In genomic region chr7:1154172-1154739, GRCh38 we compare ENCODE assay signal across 30 cellular contexts.
"Had no signal": no experiment of that assay in that cellular context is flagged by ENCODE, and none has a peak within 500 bp of the region (broad histone marks: within the 10 kb centered on the region; RNA-seq: fewer than 3 reads in every experiment).

No MANE protein-coding gene starts in this region.

- H3K4me3 Mint-ChIP-seq: activated CD4-positive, alpha-beta T cell treated with anti-CD3 and anti-CD28 coated beads for 36 hours; activated CD4-positive, alpha-beta T cell treated with anti-CD3 and anti-CD28 coated beads, Interleukin-2, amount 10 ng/mL, durations not matched to agents 7 days and 5 days; activated CD8-positive, alpha-beta T cell treated with anti-CD3 and anti-CD28 coated beads, Interleukin-2, amount 10 ng/mL, durations not matched to agents 7 days and 5 days; activated naive CD4-positive, alpha-beta T cell treated with anti-CD3 and anti-CD28 coated beads, Interleukin-2, amount 10 ng/mL, durations not matched to agents 7 days and 5 days; activated naive CD8-positive, alpha-beta T cell; activated naive CD8-positive, alpha-beta T cell treated with anti-CD3 and anti-CD28 coated beads, Interleukin-2, amount 50 U/mL, for 24 hours; activated T-cell treated with anti-CD3 and anti-CD28 coated beads, Interleukin-2, amount 50 U/mL, for 4 hours; T-helper 2 cell treated with Interferon-gamma antibody and Interleukin-4, amounts not matched to agents 5 μg/mL and 100 μg/mL, for 36 hours; WTC11 had no signal

- H3K36me3 Mint-ChIP-seq: activated naive CD8-positive, alpha-beta T cell had no signal

- H3K4me3 ChIP-seq: MG63, Peyer's patch had no signal

- H3K9me3 Mint-ChIP-seq: activated CD4-positive, alpha-beta T cell treated with anti-CD3 and anti-CD28 coated beads, Interleukin-2, amount 10 ng/mL, durations not matched to agents 7 days and 5 days; activated naive CD4-positive, alpha-beta T cell treated with anti-CD3 and anti-CD28 coated beads, Interleukin-2, amount 10 ng/mL, durations not matched to agents 7 days and 5 days; activated naive CD8-positive, alpha-beta T cell treated with anti-CD3 and anti-CD28 coated beads, Interleukin-2, amount 50 U/mL, for 24 hours; activated T-cell treated with anti-CD3 and anti-CD28 coated beads, Interleukin-2, amount 50 U/mL, for 4 hours; brain; T-helper 2 cell treated with Interferon-gamma antibody and Interleukin-4, amounts not matched to agents 5 μg/mL and 100 μg/mL, for 36 hours; WTC11 had no signal

- H3K9me3 ChIP-seq: MG63, Peyer's patch had no signal

- ATAC-seq: activated CD4-positive, alpha-beta T cell treated with anti-CD3 and anti-CD28 coated beads for 36 hours; activated CD4-positive, CD25-positive, alpha-beta regulatory T cell treated with anti-CD3 and anti-CD28 coated beads, Interleukin-2, amount 50 U/mL, for 24 hours; activated CD8-positive, alpha-beta T cell treated with anti-CD3 and anti-CD28 coated beads, Interleukin-2, amount 10 ng/mL, durations not matched to agents 7 days and 5 days; activated naive CD8-positive, alpha-beta T cell treated with anti-CD3 and anti-CD28 coated beads, Interleukin-2, amount 50 U/mL, for 24 hours; activated T-cell treated with anti-CD3 and anti-CD28 coated beads, Interleukin-2, amount 50 U/mL, for 4 hours; PC-3; WTC11 had no signal

- H3K27ac Mint-ChIP-seq: activated CD4-positive, alpha-beta T cell treated with anti-CD3 and anti-CD28 coated beads for 36 hours; activated CD4-positive, alpha-beta T cell treated with anti-CD3 and anti-CD28 coated beads, Interleukin-2, amount 10 ng/mL, durations not matched to agents 7 days and 5 days; activated CD8-positive, alpha-beta T cell treated with anti-CD3 and anti-CD28 coated beads, Interleukin-2, amount 10 ng/mL, durations not matched to agents 7 days and 5 days; activated naive CD4-positive, alpha-beta T cell treated with anti-CD3 and anti-CD28 coated beads, Interleukin-2, amount 10 ng/mL, durations not matched to agents 7 days and 5 days; activated naive CD8-positive, alpha-beta T cell; activated naive CD8-positive, alpha-beta T cell treated with anti-CD3 and anti-CD28 coated beads, Interleukin-2, amount 50 U/mL, for 24 hours; brain; T-helper 2 cell treated with Interferon-gamma antibody and Interleukin-4, amounts not matched to agents 5 μg/mL and 100 μg/mL, for 36 hours; WTC11 had no signal

- H3K27me3 Mint-ChIP-seq: activated CD4-positive, alpha-beta T cell treated with anti-CD3 and anti-CD28 coated beads for 36 hours; activated CD4-positive, alpha-beta T cell treated with anti-CD3 and anti-CD28 coated beads, Interleukin-2, amount 10 ng/mL, durations not matched to agents 7 days and 5 days; activated naive CD4-positive, alpha-beta T cell treated with anti-CD3 and anti-CD28 coated beads, Interleukin-2, amount 10 ng/mL, durations not matched to agents 7 days and 5 days; activated naive CD8-positive, alpha-beta T cell; activated naive CD8-positive, alpha-beta T cell treated with anti-CD3 and anti-CD28 coated beads, Interleukin-2, amount 50 U/mL, for 24 hours; brain had no signal

- FAIRE-seq: TTC549 had no signal

- H3K27ac ChIP-seq: Peyer's patch had no signal

- H3K27me3 ChIP-seq: MG63, Peyer's patch had no signal

- DNase-seq: activated CD4-positive, alpha-beta T cell treated with anti-CD3 and anti-CD28 coated beads for 36 hours; activated CD4-positive, alpha-beta T cell treated with anti-CD3 and anti-CD28 coated beads, Interleukin-2, amount 10 ng/mL, durations not matched to agents 7 days and 5 days; activated CD4-positive, alpha-beta T cell treated with anti-CD3 and anti-CD28 coated beads, Interleukin-2, amount 50 U/mL, for 48 hours; activated CD8-positive, alpha-beta T cell treated with anti-CD3 and anti-CD28 coated beads, Interleukin-2, amount 10 ng/mL, durations not matched to agents 7 days and 5 days; activated effector memory CD4-positive, alpha-beta T cell treated with Interleukin-2 at 50 U/mL for 16 hours; activated naive CD4-positive, alpha-beta T cell treated with anti-CD3 and anti-CD28 coated beads, Interleukin-2, amount 10 ng/mL, durations not matched to agents 7 days and 5 days; activated naive CD8-positive, alpha-beta T cell treated with anti-CD3 and anti-CD28 coated beads, Interleukin-2, amount 50 U/mL, for 24 hours; activated T-cell treated with anti-CD3 and anti-CD28 coated beads, Interleukin-2, amount 50 U/mL, for 4 hours; anterior cingulate cortex; central memory CD4-positive, alpha-beta T cell; Kasumi-1; KG1; MG63; NCI-H1048; NCI-H1105 treated with DMSO at 0.1 percent for 48 hours; NCI-H1436; NCI-H1694 treated with DMSO at 0.1 percent for 48 hours; NCI-H2029; NCI-H345; NCI-H524 treated with DMSO at 0.1 percent for 48 hours; PC-3; Peyer's patch; RPMI8226; SIG-M5 had no signal
